In genomic region chr17:45132569-45133463, GRCh38 we compare ENCODE assay signal across 8 cellular contexts. TPM values are rescaled to one million over a fixed set of nuclear protein-coding genes. Genes with fewer than 3 reads are reported as not detected.
DNase-seq lines count a peak whose midpoint lies in the region; ATAC-seq and TF ChIP-seq lines count a peak whose summit lies in the region.

No MANE protein-coding gene starts in this region.

- no peaks in the 10 kb centered on the region for H3K9me3 Mint-ChIP-seq in naive B cell

- TF ChIP-seq EP300 in stomach (IDR thresholded peaks at IDR 0.05): no peak

- peaks cover 3 to 15% (median 11%) of the 10 kb centered on the region in 3 donors for H3K27me3 Mint-ChIP-seq in naive B cell

- H3K36me3 ChIP-seq in HUES48 (ENCODE audit: control insufficient read depth, insufficient read depth, low read length): 0 out of 2 replicates have a peak, but pooled peaks cover 2% of the 10 kb centered on the region
- peaks cover 2% of the 10 kb centered on the region for H3K36me3 ChIP-seq in fibroblast of lung (ENCODE audit: control insufficient read depth, insufficient read depth, low read length)
- H3K36me3 ChIP-seq in stomach: peaks cover 0 to 2% (median under 1%) of the 10 kb centered on the region in 4 donors

- peak; percentile 65 to 86 for TF ChIP-seq CTCF in fibroblast of lung (conservative IDR thresholded peaks at IDR 0.05 in 1 of 2, IDR thresholded peaks at IDR 0.05 in 1 of 2; ENCODE audit: low read depth in 1 of 2, low read length in 2 of 2)
- TF ChIP-seq CTCF in stomach (IDR thresholded peaks at IDR 0.05): peak in 5 of 7 experiments; percentile 73 to 92 (median 82)

- H2AFZ ChIP-seq in fibroblast of lung (ENCODE audit: low read length): peak overlapping the region; percentile 90

- intact Hi-C loops in stomach (cut with DNase I; ENCODE audit: low total_unique reads): no loop called here

- H3K9me3 ChIP-seq in HUES48 (ENCODE audit: control insufficient read depth, insufficient read depth, low read length): no peaks in the 10 kb centered on the region
- no peaks in the 10 kb centered on the region for H3K9me3 ChIP-seq in fibroblast of lung (ENCODE audit: control insufficient read depth, insufficient read depth, low read depth, low read length)
- no peaks in the 10 kb centered on the region for H3K9me3 ChIP-seq in stomach

- H3K79me2 ChIP-seq in fibroblast of lung (ENCODE audit: control insufficient read depth, insufficient read depth, low read length): peaks cover 15% of the 10 kb centered on the region

- DNase-seq in GDM1 (lab: John Stamatoyannopoulos, UW) (peak; percentile 63), fibroblast of lung (ENCODE audit: low read depth in 2 of 2) (peak; percentile 73 to 74), naive B cell (peak; percentile 73), stomach (peak; percentile 89)
- DNase-seq in activated T-helper 1 cell treated with anti-CD3 and anti-CD28 coated beads, Interleukin-2, amount 50 U/mL, for 16 hours (ENCODE audit: low read depth in 1 of 2, low spot score in 1 of 2): peak; percentile 52 to 56

- H3K4me1 Mint-ChIP-seq in naive B cell: peaks cover 7 to 32% (median 11%) of the 10 kb centered on the region in 3 donors

- H3K4me1 ChIP-seq in HUES48 (ENCODE audit: control insufficient read depth, insufficient read depth, low read length) (peaks cover 16% of the 10 kb centered on the region; the same call in 1 of the 2 replicates), fibroblast of lung (ENCODE audit: control insufficient read depth, extremely low read depth, insufficient read depth, low read length) (peaks cover 17% of the 10 kb centered on the region), stomach (peaks cover 53 to 81% (median 72%) of the 10 kb centered on the region in 4 donors)

- peak overlapping the region; percentile 38; the same call in 1 of the 2 replicates for H3K9ac ChIP-seq in HUES48 (ENCODE audit: low read depth, low read length)
- peak overlapping the region; percentile 78 for H3K9ac ChIP-seq in fibroblast of lung (ENCODE audit: insufficient read depth, low read length)

- H3K27me3 ChIP-seq in HUES48 (ENCODE audit: control insufficient read depth, insufficient read depth, low read length): no peaks in the 10 kb centered on the region; the same call in 1 of the 2 replicates
- H3K27me3 ChIP-seq in fibroblast of lung (ENCODE audit: control insufficient read depth, insufficient read depth, low read length): no peaks in the 10 kb centered on the region
- no peaks in the 10 kb centered on the region for H3K27me3 ChIP-seq in stomach

- ATAC-seq in naive B cell (ENCODE audit: low read depth in 2 of 2) (peak; percentile 45 to 51), GM21717 (IDR thresholded peaks at IDR 0.05; ENCODE audit: unreplicated experiment) (no peak)

- H3K27ac ChIP-seq in HUES48 (ENCODE audit: low read depth, low read length) (peak overlapping the region; percentile 71), fibroblast of lung (ENCODE audit: insufficient read depth, low read length) (peak overlapping the region; percentile 90), stomach (peak overlapping the region; percentile 95 to 99 (median 98))

- WGBS in stomach, 5 donors: 0 to 1% (median 0%) methylated on average over 30 to 72 of the region's 72 CpGs

- H3K4me3 ChIP-seq in HUES48 (ENCODE audit: low read depth, low read length) (peak overlapping the region; percentile 76), fibroblast of lung (replicated peaks in 1 of 4; ENCODE audit: control extremely low read depth in 1 of 4, insufficient read depth in 1 of 4, low read depth in 3 of 4, low read length in 4 of 4) (peak overlapping the region; percentile 70 to 96 (median 76)), stomach (peak overlapping the region; percentile 88 to 94 (median 92))

- TF ChIP-seq POLR2A in stomach (IDR thresholded peaks at IDR 0.05): no peak

- H3K27ac Mint-ChIP-seq in naive B cell: peak overlapping the region; percentile 78 to 97 (median 92)

- no peaks in the 10 kb centered on the region for H3K36me3 Mint-ChIP-seq in naive B cell

- peak overlapping the region; percentile 83 to 97 (median 94) for H3K4me3 Mint-ChIP-seq in naive B cell

- H3K4me2 ChIP-seq in fibroblast of lung (ENCODE audit: extremely low read depth, insufficient read depth, low read length): peak overlapping the region; percentile 99

- no peaks in the 10 kb centered on the region for H4K20me1 ChIP-seq in fibroblast of lung (ENCODE audit: control insufficient read depth, extremely low read depth, insufficient read depth, low read length)

TF ChIP-seq in PFSK-1, 5 proteins besides CTCF, POLR2A, EP300 and RAD21:
- TF ChIP-seq FOXP2 (optimal IDR thresholded peaks at IDR 0.05; ENCODE audit: borderline replicate concordance, extremely low read depth, extremely low read length, insufficient read depth) (peak; percentile 56), REST (IDR thresholded peaks at IDR 0.05; ENCODE audit: insufficient read depth in 1 of 2, low read depth in 2 of 2, low read length in 2 of 2) (no peak), TAF1 (IDR thresholded peaks at IDR 0.05; ENCODE audit: borderline replicate concordance, insufficient read depth, low read length) (no peak), POLR2AphosphoS5 (IDR thresholded peaks at IDR 0.05; ENCODE audit: low read depth, low read length) (peak; percentile 57; the same call in 1 of the 2 replicates), SIN3A (IDR thresholded peaks at IDR 0.05; ENCODE audit: borderline replicate concordance, insufficient read depth, low read length) (no peak)

RNA-seq across cellular contexts. Expression of gene PLCD3, which starts 0.5 kb away (rescaled TPM):
- 121 TPM for polyA plus RNA-seq in PFSK-1 (2012; ENCODE audit: insufficient read length, low read depth)
- total RNA-seq in fibroblast of lung: 39.3 and 59.8 TPM in 2 replicates
- 32.8 and 52.1 TPM in 2 replicates for polyA plus RNA-seq in fibroblast of lung
- 39.6 and 76.5 TPM in 2 replicates for polyA plus RNA-seq in fibroblast of lung (2012)
- polyA minus RNA-seq in fibroblast of lung (ENCODE audit: low replicate concordance): 151 and 159 TPM in 2 replicates
- polyA plus RNA-seq in naive B cell (ENCODE audit: low read depth in 6 of 6): not detected
- 100 to 1,000 TPM in 1 of 5 donors, 10 to 100 TPM in 3, 1 to 10 TPM in 1; 7.6 to 215 (median 31.0) TPM for total RNA-seq in stomach
- 100 to 1,000 TPM in 1 of 3 donors, 10 to 100 TPM in 2; 17.2 to 106 (median 53.2) TPM for polyA plus RNA-seq in stomach

RNA-seq across cellular contexts. Expression of gene ACBD4, which starts 2.7 kb away (rescaled TPM):
- polyA plus RNA-seq in PFSK-1 (2012; ENCODE audit: insufficient read length, low read depth): 13.6 TPM
- total RNA-seq in fibroblast of lung (7.7 and 18.0 TPM in 2 replicates), stomach (10 to 100 TPM in 3 of 5 donors, 1 to 10 TPM in 2; 4.6 to 24.6 (median 15.2) TPM)
- polyA plus RNA-seq in fibroblast of lung (3.0 and 3.4 TPM in 2 replicates), naive B cell (ENCODE audit: low read depth in 6 of 6) (10 to 100 TPM; 15.4 to 27.1 (median 20.4) TPM), stomach (10 to 100 TPM; 16.1 to 23.1 (median 18.1) TPM)
- polyA plus RNA-seq in fibroblast of lung (2012): 5.8 and 6.3 TPM in 2 replicates
- 4.9 and 8.4 TPM in 2 replicates for polyA minus RNA-seq in fibroblast of lung (ENCODE audit: low replicate concordance)

RNA-seq across cellular contexts. Expression of gene HEXIM1, which starts 15.5 kb away (rescaled TPM):
- 20.4 TPM for polyA plus RNA-seq in PFSK-1 (2012; ENCODE audit: insufficient read length, low read depth)
- 9.9 and 10.3 TPM in 2 replicates for total RNA-seq in fibroblast of lung
- polyA plus RNA-seq in fibroblast of lung: 11.7 and 12.4 TPM in 2 replicates
- 20.2 and 20.3 TPM in 2 replicates for polyA plus RNA-seq in fibroblast of lung (2012)
- polyA minus RNA-seq in fibroblast of lung (ENCODE audit: low replicate concordance): 4.3 and 6.1 TPM in 2 replicates
- 1 to 10 TPM; 3.2 to 5.3 (median 4.1) TPM for polyA plus RNA-seq in naive B cell (ENCODE audit: low read depth in 6 of 6)
- 10 to 100 TPM in 3 of 5 donors, 1 to 10 TPM in 2; 6.4 to 23.8 (median 13.0) TPM for total RNA-seq in stomach
- polyA plus RNA-seq in stomach: 10 to 100 TPM; 15.4 to 20.5 (median 16.1) TPM

RNA-seq across cellular contexts. Expression of gene HEXIM2, which starts 28.9 kb away (rescaled TPM):
- polyA plus RNA-seq in PFSK-1 (2012; ENCODE audit: insufficient read length, low read depth): 24.9 TPM
- total RNA-seq in fibroblast of lung: 12.8 and 18.7 TPM in 2 replicates
- 1.9 and 2.7 TPM in 2 replicates for polyA plus RNA-seq in fibroblast of lung
- polyA plus RNA-seq in fibroblast of lung (2012): 4.3 and 6.4 TPM in 2 replicates
- polyA minus RNA-seq in fibroblast of lung (ENCODE audit: low replicate concordance): 2.0 and 7.2 TPM in 2 replicates
- 1 to 10 TPM; 2.1 to 6.7 (median 4.3) TPM for polyA plus RNA-seq in naive B cell (ENCODE audit: low read depth in 6 of 6)
- total RNA-seq in stomach: 10 to 100 TPM in 2 of 5 donors, 1 to 10 TPM in 2, under 1 TPM in 1; 0.92 to 34.4 (median 6.7) TPM
- polyA plus RNA-seq in stomach: 10 to 100 TPM; 10.8 to 12.5 (median 11.1) TPM

Comparison
In these comparisons a context has a peak if more than half of its experiments do, and no peak if none do; other contexts are left out.
1. RNA of gene PLCD3, which starts 0.5 kb away (polyA plus RNA-seq): 17.2 to 106 TPM in stomach and 32.8 to 76.5 TPM in fibroblast of lung; not detected in naive B cell; every median in the first group is over 10 times any median in the second.
2. Peak in every context shown above with its lines, with median percentiles within 50 percentile points of each other: DNase-seq, H3K27ac ChIP-seq and H3K4me3 ChIP-seq.